In the genomic region with DNA sequence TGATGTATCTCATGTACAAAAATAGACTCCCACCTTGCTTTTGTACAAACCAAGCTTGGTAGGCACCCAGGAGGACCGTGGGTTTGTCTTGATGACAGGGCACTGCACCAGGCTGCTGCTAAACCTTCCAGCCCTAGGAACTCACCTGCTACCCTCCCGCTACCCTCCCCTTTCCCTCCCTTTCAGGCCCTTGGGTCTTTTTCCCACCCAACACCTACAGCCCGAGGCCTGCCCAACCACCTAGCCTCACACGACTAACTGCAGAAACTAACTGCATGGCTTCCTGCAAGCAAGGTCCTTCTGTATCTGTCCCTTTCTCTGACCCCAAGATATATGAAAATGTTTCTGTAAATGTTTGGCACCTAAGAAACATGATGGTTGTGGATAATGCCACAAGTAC, we compare ENCODE assay signal across 30 cellular contexts. TPM values are rescaled to one million over a fixed set of nuclear protein-coding genes. Genes with fewer than 3 reads are reported as not detected.
DNase-seq lines count a peak whose midpoint lies in the region; ATAC-seq and TF ChIP-seq lines count a peak whose summit lies in the region.
"Had no signal": no experiment of that assay in that cellular context is flagged by ENCODE, and none has a peak within 500 bp of the region (broad histone marks: within the 10 kb centered on the region; RNA-seq: fewer than 3 reads in every experiment).

No MANE protein-coding gene starts in this region.

- DNase-seq in T-helper 1 cell (no peak), right atrium auricular region (ENCODE audit: low spot score) (peak; percentile 43), Right ventricle myocardium inferior (ENCODE audit: missing footprints) (no peak)
- no peak for DNase-seq in activated naive CD8-positive, alpha-beta T cell treated with anti-CD3 and anti-CD28 coated beads for 36 hours
- no peak for DNase-seq in stimulated activated effector memory CD8-positive, alpha-beta T cell treated with anti-CD3 and anti-CD28 coated beads, Interleukin-12 subunit alpha, Interleukin-12 subunit beta, amount 100 ng/mL, for 72 hours (ENCODE audit: low spot score in 2 of 2)
- DNase-seq: cerebellar nuclear complex; dorsolateral prefrontal cortex; EL; left lung; naive B cell; NCI-H146; NCI-H446 treated with DMSO at 0.1 percent for 48 hours; NCI-H82; stimulated activated naive CD8-positive, alpha-beta T cell treated with anti-CD3 and anti-CD28 coated beads, Interleukin-15, amount 100 ng/mL, for 72 hours; T-helper 9 cell; thyroid gland; WERI-Rb-1 had no signal

- no peak for ATAC-seq in Right ventricle myocardium inferior
- no peak for ATAC-seq in stimulated activated effector memory CD8-positive, alpha-beta T cell treated with anti-CD3 and anti-CD28 coated beads, Interleukin-12 subunit alpha, Interleukin-12 subunit beta, amount 100 ng/mL, for 72 hours
- ATAC-seq in HG03571 (IDR thresholded peaks at IDR 0.05; ENCODE audit: unreplicated experiment), result no peak
- no peak for ATAC-seq in GM21619 (IDR thresholded peaks at IDR 0.05; ENCODE audit: unreplicated experiment)
- ATAC-seq: GM12878; GM23338; left lung; stimulated activated naive CD8-positive, alpha-beta T cell treated with anti-CD3 and anti-CD28 coated beads, Interleukin-15, amount 100 ng/mL, for 72 hours had no signal

- TF ChIP-seq CTCF in right atrium auricular region (IDR thresholded peaks at IDR 0.05), result no peak

- no peaks in the 10 kb centered on the region for H3K9me3 ChIP-seq in right atrium auricular region
- H3K9me3 ChIP-seq: left lung, thyroid gland had no signal

- no peaks in the 10 kb centered on the region for H3K27me3 ChIP-seq in right atrium auricular region
- H3K27me3 ChIP-seq: dorsolateral prefrontal cortex, left lung, thyroid gland had no signal

- peak overlapping the region; percentile 34 for H3K27ac Mint-ChIP-seq in T-helper 1 cell treated with Interleukin-12 subunit alpha and Interleukin-12 subunit beta and Interleukin-4 antibody, amounts not matched to agents 30 μg/mL and 1 μg/mL, for 36 hours
- peak overlapping the region; percentile 79 for H3K27ac Mint-ChIP-seq in activated naive CD8-positive, alpha-beta T cell treated with anti-CD3 and anti-CD28 coated beads for 36 hours
- H3K27ac Mint-ChIP-seq in stimulated activated effector memory CD8-positive, alpha-beta T cell treated with anti-CD3 and anti-CD28 coated beads, Interleukin-12 subunit alpha, Interleukin-12 subunit beta, amount 100 ng/mL, for 72 hours, result peak overlapping the region; percentile 87
- H3K27ac Mint-ChIP-seq: GM23338, mesothelial cell of epicardium had no signal

- intact Hi-C loops in Right ventricle myocardium inferior (cut with DNase I), result no loop called here

- no peak overlapping the region for H3K27ac ChIP-seq in right atrium auricular region
- H3K27ac ChIP-seq: 22Rv1, left lung, RWPE1, thyroid gland, WERI-Rb-1 had no signal

- peaks cover 82% of the 10 kb centered on the region for H3K4me1 Mint-ChIP-seq in T-helper 1 cell treated with Interleukin-12 subunit alpha and Interleukin-12 subunit beta and Interleukin-4 antibody, amounts not matched to agents 30 μg/mL and 1 μg/mL, for 36 hours (ENCODE audit: low read depth)
- H3K4me1 Mint-ChIP-seq in activated naive CD8-positive, alpha-beta T cell treated with anti-CD3 and anti-CD28 coated beads for 36 hours, result peaks cover 88% of the 10 kb centered on the region
- peaks cover 86% of the 10 kb centered on the region for H3K4me1 Mint-ChIP-seq in stimulated activated effector memory CD8-positive, alpha-beta T cell treated with anti-CD3 and anti-CD28 coated beads, Interleukin-12 subunit alpha, Interleukin-12 subunit beta, amount 100 ng/mL, for 72 hours
- H3K4me1 Mint-ChIP-seq: brain, GM23338 had no signal

- H3K4me3 Mint-ChIP-seq in T-helper 1 cell treated with Interleukin-12 subunit alpha and Interleukin-12 subunit beta and Interleukin-4 antibody, amounts not matched to agents 30 μg/mL and 1 μg/mL, for 36 hours, result no peak overlapping the region
- no peak overlapping the region for H3K4me3 Mint-ChIP-seq in activated naive CD8-positive, alpha-beta T cell treated with anti-CD3 and anti-CD28 coated beads for 36 hours
- H3K4me3 Mint-ChIP-seq in stimulated activated effector memory CD8-positive, alpha-beta T cell treated with anti-CD3 and anti-CD28 coated beads, Interleukin-12 subunit alpha, Interleukin-12 subunit beta, amount 100 ng/mL, for 72 hours, result no peak overlapping the region
- H3K4me3 Mint-ChIP-seq: brain; CD14-positive monocyte; GM23338; mesothelial cell of epicardium; naive B cell; stimulated activated naive CD8-positive, alpha-beta T cell treated with anti-CD3 and anti-CD28 coated beads, Interleukin-15, amount 100 ng/mL, for 72 hours had no signal

- peaks cover 80% of the 10 kb centered on the region for H3K36me3 Mint-ChIP-seq in T-helper 1 cell treated with Interleukin-12 subunit alpha and Interleukin-12 subunit beta and Interleukin-4 antibody, amounts not matched to agents 30 μg/mL and 1 μg/mL, for 36 hours (ENCODE audit: low read depth)
- peaks cover 84% of the 10 kb centered on the region for H3K36me3 Mint-ChIP-seq in activated naive CD8-positive, alpha-beta T cell treated with anti-CD3 and anti-CD28 coated beads for 36 hours
- peaks cover 100% of the 10 kb centered on the region for H3K36me3 Mint-ChIP-seq in stimulated activated effector memory CD8-positive, alpha-beta T cell treated with anti-CD3 and anti-CD28 coated beads, Interleukin-12 subunit alpha, Interleukin-12 subunit beta, amount 100 ng/mL, for 72 hours

- H3K27me3 Mint-ChIP-seq in T-helper 1 cell treated with Interleukin-12 subunit alpha and Interleukin-12 subunit beta and Interleukin-4 antibody, amounts not matched to agents 30 μg/mL and 1 μg/mL, for 36 hours (ENCODE audit: low read depth), result no peaks in the 10 kb centered on the region
- no peaks in the 10 kb centered on the region for H3K27me3 Mint-ChIP-seq in activated naive CD8-positive, alpha-beta T cell treated with anti-CD3 and anti-CD28 coated beads for 36 hours
- H3K27me3 Mint-ChIP-seq: naive B cell; stimulated activated naive CD8-positive, alpha-beta T cell treated with anti-CD3 and anti-CD28 coated beads, Interleukin-15, amount 100 ng/mL, for 72 hours had no signal

- no peaks in the 10 kb centered on the region for H3K4me1 ChIP-seq in right atrium auricular region
- H3K4me1 ChIP-seq: thyroid gland had no signal

- H3K36me3 ChIP-seq in right atrium auricular region, result peaks cover 95% of the 10 kb centered on the region

- no peak overlapping the region for H3K4me3 ChIP-seq in right atrium auricular region
- H3K4me3 ChIP-seq: dorsolateral prefrontal cortex, GM12878, GM23338, left lung, thyroid gland had no signal

- H3K9me3 Mint-ChIP-seq in T-helper 1 cell treated with Interleukin-12 subunit alpha and Interleukin-12 subunit beta and Interleukin-4 antibody, amounts not matched to agents 30 μg/mL and 1 μg/mL, for 36 hours, result no peaks in the 10 kb centered on the region
- H3K9me3 Mint-ChIP-seq in activated naive CD8-positive, alpha-beta T cell treated with anti-CD3 and anti-CD28 coated beads for 36 hours, result no peaks in the 10 kb centered on the region
- no peaks in the 10 kb centered on the region for H3K9me3 Mint-ChIP-seq in stimulated activated effector memory CD8-positive, alpha-beta T cell treated with anti-CD3 and anti-CD28 coated beads, Interleukin-12 subunit alpha, Interleukin-12 subunit beta, amount 100 ng/mL, for 72 hours
- H3K9me3 Mint-ChIP-seq: brain; GM23338; mesothelial cell of epicardium; naive B cell; stimulated activated naive CD8-positive, alpha-beta T cell treated with anti-CD3 and anti-CD28 coated beads, Interleukin-15, amount 100 ng/mL, for 72 hours had no signal

RNA-seq across cellular contexts. Expression of a gene that starts 11.1 kb away (rescaled TPM):
- 1 to 10 TPM; 5.7 to 8.1 TPM for total RNA-seq in right atrium auricular region
- total RNA-seq in Right ventricle myocardium inferior, result 8.7 TPM
- total RNA-seq in activated naive CD8-positive, alpha-beta T cell treated with anti-CD3 and anti-CD28 coated beads for 36 hours, result 10 to 100 TPM; 69.7 to 74.9 TPM

RNA-seq across cellular contexts. Expression of a gene that starts 17.7 kb away (rescaled TPM):
- total RNA-seq in right atrium auricular region (10 to 100 TPM; 54.4 to 58.6 TPM), Right ventricle myocardium inferior (120 TPM)
- total RNA-seq in activated naive CD8-positive, alpha-beta T cell treated with anti-CD3 and anti-CD28 coated beads for 36 hours, result 100 to 1,000 TPM; 127 to 134 TPM

RNA-seq across cellular contexts. Expression of a gene that starts 21.8 kb away (rescaled TPM):
- 10 to 100 TPM; 43.2 to 43.8 TPM for total RNA-seq in right atrium auricular region
- total RNA-seq in Right ventricle myocardium inferior, result 62.3 TPM
- 100 to 1,000 TPM; 121 to 123 TPM for total RNA-seq in activated naive CD8-positive, alpha-beta T cell treated with anti-CD3 and anti-CD28 coated beads for 36 hours

RNA-seq across cellular contexts. Expression of a gene that starts 31.0 kb away (rescaled TPM):
- total RNA-seq in right atrium auricular region, result 1 to 10 TPM; 2.0 to 5.4 TPM
- total RNA-seq in Right ventricle myocardium inferior, result 5.2 TPM
- 10 to 100 TPM; 16.1 to 17.2 TPM for total RNA-seq in activated naive CD8-positive, alpha-beta T cell treated with anti-CD3 and anti-CD28 coated beads for 36 hours

RNA-seq across cellular contexts. Expression of a gene that starts 31.2 kb away (rescaled TPM):
- not detected for total RNA-seq in right atrium auricular region
- total RNA-seq in Right ventricle myocardium inferior, result 0.38 TPM
- 1 to 10 TPM in 1 of 2 experiments, under 1 TPM in 1; 0.85 to 1.4 TPM for total RNA-seq in activated naive CD8-positive, alpha-beta T cell treated with anti-CD3 and anti-CD28 coated beads for 36 hours
- total RNA-seq: endothelial cell of umbilical vein, glomerular endothelial cell, GM23338, pulmonary artery endothelial cell had no signal

Comparison
In these comparisons a context has a peak if more than half of its experiments do, and no peak if none do; other contexts are left out.
1. H3K27ac Mint-ChIP-seq: peak in every context shown above with its lines; median percentile 87 in stimulated activated effector memory CD8-positive, alpha-beta T cell treated with anti-CD3 and anti-CD28 coated beads, Interleukin-12 subunit alpha, Interleukin-12 subunit beta, amount 100 ng/mL, for 72 hours; 79 in activated naive CD8-positive, alpha-beta T cell treated with anti-CD3 and anti-CD28 coated beads for 36 hours; 34 in T-helper 1 cell treated with Interleukin-12 subunit alpha and Interleukin-12 subunit beta and Interleukin-4 antibody, amounts not matched to agents 30 μg/mL and 1 μg/mL, for 36 hours.